Comparison of ENCODE assay signal across 8 cellular contexts in genomic region chr19:13116282-13117175, GRCh38. TPM values are rescaled to one million over a fixed set of nuclear protein-coding genes. Genes with fewer than 3 reads are reported as not detected.
DNase-seq lines count a peak whose midpoint lies in the region; ATAC-seq and TF ChIP-seq lines count a peak whose summit lies in the region.

Gene TRMT1 (minus strand): TSS chr19:13116740. CDS start chr19:13116399, 341 bp downstream.

- H3K4me1 ChIP-seq in HCT116 (ENCODE audit: control insufficient read depth in 1 of 2, insufficient read depth in 2 of 2, low read length in 2 of 2) (peaks cover 21 to 39% of the 10 kb centered on the region in 2 experiments; a peak in 3 of 4 replicates), left ventricle myocardium inferior (peaks cover 58% of the 10 kb centered on the region), prostate gland (replicated peaks) (peaks cover 11% of the 10 kb centered on the region), upper lobe of right lung (peaks cover 35% of the 10 kb centered on the region)

- no peaks in the 10 kb centered on the region for H3K9me2 ChIP-seq in HCT116 (ENCODE audit: insufficient read depth)

- peak within 1 kb of the TSS; percentile 97 to 98 for H3K4me3 ChIP-seq in HCT116 (replicated peaks in 1 of 2; ENCODE audit: low read depth in 1 of 2, low read length in 2 of 2)
- peak within 1 kb of the TSS; percentile 87 for H3K4me3 ChIP-seq in left ventricle myocardium inferior
- H3K4me3 ChIP-seq in prostate gland = peak within 1 kb of the TSS; percentile 77 to 90
- peak within 1 kb of the TSS; percentile 92 for H3K4me3 ChIP-seq in upper lobe of right lung

- intact Hi-C loops in HCT116 (cut with micrococcal nuclease) (loop anchor here (2.0 to 5.0 kb wide), 2 partner anchors 34 to 146 kb away; partner anchors contain the start of genes IER2 and STX10), left ventricle myocardium inferior (cut with micrococcal nuclease) (no loop called here), prostate gland (cut with DNase I) (no loop called here), upper lobe of right lung (cut with DNase I) (no loop called here)
- intact Hi-C loops in T-helper 1 cell treated with Interleukin-12 subunit alpha and Interleukin-12 subunit beta and Interleukin-4 antibody, amounts not matched to agents 30 ng/mL and 1 ng/mL, for 36 hours (cut with micrococcal nuclease) = loop anchor here (1.0 to 2.0 kb wide), 6 partner anchors 11 to 171 kb away; partner anchors contain the start of gene RAD23A

- peak within 1 kb of the TSS; percentile 98 for H3K9ac ChIP-seq in HCT116 (ENCODE audit: low read length)

- RAD21 ChIA-PET in HCT116 (lab: Charles Lee; ENCODE audit: low non-redundant PET in 1 of 2, low total read pairs in 2 of 2, uncharacterized antibody in 2 of 2, unreplicated experiment in 2 of 2) = no interaction called here

- DNase-seq in DMS53 (lab: John Stamatoyannopoulos, UW) (peak; percentile 95), HCT116 (ENCODE audit: low read depth, low spot score) (peak; percentile 93), NCI-H146 treated with DMSO at 0.1 percent for 48 hours (lab: John Stamatoyannopoulos, UW; ENCODE audit: unreplicated experiment) (peak; percentile 95), amniotic stem cell (lab: John Stamatoyannopoulos, UW) (peak; percentile 93), left ventricle myocardium inferior (peak; percentile 95), prostate gland (ENCODE audit: low spot score) (peak; percentile 91), upper lobe of right lung (peak; percentile 95)

- peaks cover 12% of the 10 kb centered on the region; the same call in 1 of the 2 replicates for H4K20me1 ChIP-seq in HCT116 (ENCODE audit: insufficient read depth)

- POLR2A ChIA-PET in HCT116 (lab: Charles Lee) = interaction anchor here (1.0 to 1.8 kb wide), 3 partner anchors 36 to 39 kb away, joined by 3 to 16 read pairs (median 7); no protein-coding TSS in a partner anchor

- peak within 1 kb of the TSS; percentile 91 for H3K4me2 ChIP-seq in HCT116 (ENCODE audit: low read length)

- CTCF ChIA-PET in HCT116 (lab: Charles Lee) = interaction anchor here (1.6 to 2.2 kb wide), 2 partner anchors 139 to 151 kb away, joined by 7 to 9 read pairs; no protein-coding TSS in a partner anchor

- BruUV-seq in HCT116 (replicated peaks; lab: Mats Ljungman, UMichigan) = TSS peak; percentile 81

- 0 out of 2 replicates have a peak, but pooled peaks have one; percentile 1 for TF ChIP-seq RAD21 in HCT116 (IDR thresholded peaks at IDR 0.05; ENCODE audit: low read depth)

- H3K79me2 ChIP-seq in HCT116 (ENCODE audit: insufficient read depth, low read length) = peaks cover 72% of the 10 kb centered on the region

- peak within 1 kb of the TSS; percentile 100 for H3K27ac ChIP-seq in HCT116 (ENCODE audit: low read depth, low read length)
- peak within 1 kb of the TSS; percentile 81 for H3K27ac ChIP-seq in left ventricle myocardium inferior (replicated peaks)
- peak within 1 kb of the TSS; percentile 69 to 71 for H3K27ac ChIP-seq in prostate gland
- peak within 1 kb of the TSS; percentile 68 for H3K27ac ChIP-seq in upper lobe of right lung

- H3K27me3 ChIP-seq in HCT116 (ENCODE audit: insufficient read depth, low read length) = no peaks in the 10 kb centered on the region
- no peaks in the 10 kb centered on the region for H3K27me3 ChIP-seq in left ventricle myocardium inferior (ENCODE audit: low read depth)
- H3K27me3 ChIP-seq in prostate gland (replicated peaks; ENCODE audit: insufficient read depth) = no peaks in the 10 kb centered on the region
- H3K27me3 ChIP-seq in upper lobe of right lung = no peaks in the 10 kb centered on the region

- TF ChIP-seq POLR2A in HCT116 (IDR thresholded peaks at IDR 0.05; ENCODE audit: borderline replicate concordance, extremely low read depth, insufficient read depth, insufficient read length) (peak; percentile 61), prostate gland (IDR thresholded peaks at IDR 0.05) (no peak)

- peaks cover 9 to 35% of the 10 kb centered on the region in 2 experiments; a peak in 3 of 4 replicates for H3K36me3 ChIP-seq in HCT116 (ENCODE audit: control insufficient read depth in 1 of 2, insufficient read depth in 2 of 2, low read length in 2 of 2)
- peaks cover 25% of the 10 kb centered on the region for H3K36me3 ChIP-seq in left ventricle myocardium inferior
- peaks cover 3 to 6% of the 10 kb centered on the region in 2 donors for H3K36me3 ChIP-seq in prostate gland
- peaks cover 28% of the 10 kb centered on the region for H3K36me3 ChIP-seq in upper lobe of right lung

- TF ChIP-seq CTCF in HCT116 (IDR thresholded peaks at IDR 0.05 in 2 of 3, conservative IDR thresholded peaks at IDR 0.05 in 1 of 3; ENCODE audit: borderline replicate concordance in 1 of 3, insufficient read depth in 1 of 3, low read depth in 2 of 3, low read length in 2 of 3) (no peak), left ventricle myocardium inferior (IDR thresholded peaks at IDR 0.05; ENCODE audit: borderline replicate concordance) (no peak), prostate gland (IDR thresholded peaks at IDR 0.05) (peak in 1 of 4 experiments; percentile 15), upper lobe of right lung (IDR thresholded peaks at IDR 0.05) (no peak)

- H2AFZ ChIP-seq in HCT116 (ENCODE audit: low read depth, low read length, poor library complexity, severe bottlenecking) = peak within 1 kb of the TSS; percentile 3

- ATAC-seq in HCT116 (peak; percentile 51), upper lobe of right lung (peak; percentile 84)

- under 1% methylated on average over 51 of the region's 51 CpGs for WGBS in prostate gland

- H3K9me3 ChIP-seq in HCT116 (ENCODE audit: control insufficient read depth in 1 of 2, insufficient read depth in 1 of 2, low read depth in 1 of 2, low read length in 2 of 2) (no peaks in the 10 kb centered on the region), left ventricle myocardium inferior (replicated peaks) (no peaks in the 10 kb centered on the region), prostate gland (no peaks in the 10 kb centered on the region), upper lobe of right lung (no peaks in the 10 kb centered on the region)

TF ChIP-seq in HCT116, 20 proteins besides CTCF, POLR2A, EP300 and RAD21 (continues in another document):
- TF ChIP-seq ELF1 (IDR thresholded peaks at IDR 0.05; ENCODE audit: borderline replicate concordance, low read depth) (no peak; the same call in 1 of the 2 replicates), ZNF274 (IDR thresholded peaks at IDR 0.05; ENCODE audit: low read depth, low read length) (no peak), FOSL1 (IDR thresholded peaks at IDR 0.05; ENCODE audit: low read depth) (no peak), CBX3 (IDR thresholded peaks at IDR 0.05; ENCODE audit: low read depth) (peak; percentile 96), EZH2phosphoT487 (IDR thresholded peaks at IDR 0.05; ENCODE audit: borderline replicate concordance) (no peak), SRF (IDR thresholded peaks at IDR 0.05; ENCODE audit: low read depth) (no peak), JUND (IDR thresholded peaks at IDR 0.05) (no peak), EZH2 (IDR thresholded peaks at IDR 0.05) (no peak), MAX (IDR thresholded peaks at IDR 0.05) (peak; percentile 99), CEBPB (IDR thresholded peaks at IDR 0.05; ENCODE audit: low read depth) (no peak), TCF7L2 (IDR thresholded peaks at IDR 0.05; ENCODE audit: borderline replicate concordance, extremely low read depth, insufficient read depth, insufficient read length) (peak; percentile 68), EGR1 (IDR thresholded peaks at IDR 0.05; ENCODE audit: low read depth) (peak; percentile 86), SIN3A (IDR thresholded peaks at IDR 0.05; ENCODE audit: low read depth) (peak; percentile 99), SP1 (IDR thresholded peaks at IDR 0.05; ENCODE audit: low read depth) (peak; percentile 95), YY1 (IDR thresholded peaks at IDR 0.05; ENCODE audit: extremely low read depth, insufficient replicate concordance, low read depth, low read length) (peak; percentile 99)
- TF ChIP-seq, protein P1, sequence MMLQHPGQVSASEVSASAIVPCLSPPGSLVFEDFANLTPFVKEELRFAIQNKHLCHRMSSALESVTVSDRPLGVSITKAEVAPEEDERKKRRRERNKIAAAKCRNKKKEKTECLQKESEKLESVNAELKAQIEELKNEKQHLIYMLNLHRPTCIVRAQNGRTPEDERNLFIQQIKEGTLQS (IDR thresholded peaks at IDR 0.05) = no peak
- TF ChIP-seq, protein P2, sequence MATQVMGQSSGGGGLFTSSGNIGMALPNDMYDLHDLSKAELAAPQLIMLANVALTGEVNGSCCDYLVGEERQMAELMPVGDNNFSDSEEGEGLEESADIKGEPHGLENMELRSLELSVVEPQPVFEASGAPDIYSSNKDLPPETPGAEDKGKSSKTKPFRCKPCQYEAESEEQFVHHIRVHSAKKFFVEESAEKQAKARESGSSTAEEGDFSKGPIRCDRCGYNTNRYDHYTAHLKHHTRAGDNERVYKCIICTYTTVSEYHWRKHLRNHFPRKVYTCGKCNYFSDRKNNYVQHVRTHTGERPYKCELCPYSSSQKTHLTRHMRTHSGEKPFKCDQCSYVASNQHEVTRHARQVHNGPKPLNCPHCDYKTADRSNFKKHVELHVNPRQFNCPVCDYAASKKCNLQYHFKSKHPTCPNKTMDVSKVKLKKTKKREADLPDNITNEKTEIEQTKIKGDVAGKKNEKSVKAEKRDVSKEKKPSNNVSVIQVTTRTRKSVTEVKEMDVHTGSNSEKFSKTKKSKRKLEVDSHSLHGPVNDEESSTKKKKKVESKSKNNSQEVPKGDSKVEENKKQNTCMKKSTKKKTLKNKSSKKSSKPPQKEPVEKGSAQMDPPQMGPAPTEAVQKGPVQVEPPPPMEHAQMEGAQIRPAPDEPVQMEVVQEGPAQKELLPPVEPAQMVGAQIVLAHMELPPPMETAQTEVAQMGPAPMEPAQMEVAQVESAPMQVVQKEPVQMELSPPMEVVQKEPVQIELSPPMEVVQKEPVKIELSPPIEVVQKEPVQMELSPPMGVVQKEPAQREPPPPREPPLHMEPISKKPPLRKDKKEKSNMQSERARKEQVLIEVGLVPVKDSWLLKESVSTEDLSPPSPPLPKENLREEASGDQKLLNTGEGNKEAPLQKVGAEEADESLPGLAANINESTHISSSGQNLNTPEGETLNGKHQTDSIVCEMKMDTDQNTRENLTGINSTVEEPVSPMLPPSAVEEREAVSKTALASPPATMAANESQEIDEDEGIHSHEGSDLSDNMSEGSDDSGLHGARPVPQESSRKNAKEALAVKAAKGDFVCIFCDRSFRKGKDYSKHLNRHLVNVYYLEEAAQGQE (IDR thresholded peaks at IDR 0.05; ENCODE audit: low read depth) = no peak

RNA-seq across cellular contexts. Expression of gene TRMT1, which starts in this region (rescaled TPM):
- total RNA-seq in HCT116 (2021; ENCODE audit: unreplicated experiment) (84.4 TPM), left ventricle myocardium inferior (19.6 TPM), prostate gland (10 to 100 TPM; 23.3 to 55.4 TPM), upper lobe of right lung (33.7 TPM)
- polyA plus RNA-seq in HCT116 (2012) = 69.3 and 80.8 TPM in 2 replicates
- total RNA-seq in T-helper 1 cell treated with Interleukin-12 subunit alpha and Interleukin-12 subunit beta and Interleukin-4 antibody, amounts not matched to agents 30 ng/mL and 1 ng/mL, for 36 hours = 65.6 and 66.5 TPM in 2 replicates

Comparison
In these comparisons a context has a peak if more than half of its experiments do, and no peak if none do; other contexts are left out.
1. Peak in every context shown above with its lines: DNase-seq, ATAC-seq, H3K4me3 ChIP-seq and H3K27ac ChIP-seq.
2. intact Hi-C loops: an anchor here in HCT116 (2.0 to 5.0 kb wide) and T-helper 1 cell treated with Interleukin-12 subunit alpha and Interleukin-12 subunit beta and Interleukin-4 antibody, amounts not matched to agents 30 ng/mL and 1 ng/mL, for 36 hours (1.0 to 2.0 kb wide); none called in left ventricle myocardium inferior, prostate gland and upper lobe of right lung.